ENCODE assay signal across 22 cellular contexts in genomic region chr2:194135463-194135862, GRCh38.
"Had no signal": no experiment of that assay in that cellular context is flagged by ENCODE, and none has a peak within 500 bp of the region (broad histone marks: within the 10 kb centered on the region; RNA-seq: fewer than 3 reads in every experiment).

No MANE protein-coding gene starts in this region.

- H3K9me3 ChIP-seq: esophagus muscularis mucosa, gastroesophageal sphincter, heart left ventricle, left lung, lower lobe of right lung had no signal

- H3K36me3 Mint-ChIP-seq: naive thymus-derived CD4-positive, alpha-beta T cell had no signal

- H3K4me1 ChIP-seq: esophagus muscularis mucosa, foreskin keratinocyte, gastroesophageal sphincter, heart left ventricle, left lung, lower lobe of right lung had no signal

- H3K4me3 ChIP-seq: coronary artery, dorsolateral prefrontal cortex, esophagus muscularis mucosa, gastroesophageal sphincter, heart left ventricle, left lung, lower lobe of right lung had no signal

- DNase-seq: dermis blood vessel endothelial cell; dorsolateral prefrontal cortex; effector CD4-positive, alpha-beta T cell; effector memory CD4-positive, alpha-beta T cell; foreskin keratinocyte; heart left ventricle; hippocampal formation; left cardiac atrium; left lung; left ventricle myocardium superior; lower lobe of right lung; mesenchymal stem cell; midbrain; naive thymus-derived CD4-positive, alpha-beta T cell had no signal

- H3K27ac Mint-ChIP-seq: naive thymus-derived CD4-positive, alpha-beta T cell had no signal

- H3K27me3 ChIP-seq: dorsolateral prefrontal cortex, esophagus muscularis mucosa, foreskin keratinocyte, gastroesophageal sphincter, heart left ventricle, left lung had no signal

- H3K4me3 Mint-ChIP-seq: naive thymus-derived CD4-positive, alpha-beta T cell had no signal

- FAIRE-seq: colon, endothelial cell of umbilical vein, frontal cortex, islet of Langerhans, keratinocyte had no signal

- ATAC-seq: foreskin keratinocyte; gastroesophageal sphincter; heart left ventricle; left cardiac atrium; left lung; left ventricle myocardium superior; lower lobe of right lung; naive thymus-derived CD4-positive, alpha-beta T cell had no signal

- H3K36me3 ChIP-seq: esophagus muscularis mucosa, gastroesophageal sphincter, heart left ventricle, left lung, lower lobe of right lung had no signal

- H3K27ac ChIP-seq: coronary artery, dorsolateral prefrontal cortex, esophagus muscularis mucosa, foreskin keratinocyte, gastroesophageal sphincter, heart left ventricle, left lung, lower lobe of right lung had no signal

- H3K4me1 Mint-ChIP-seq: naive thymus-derived CD4-positive, alpha-beta T cell had no signal
